In genomic region chr22:47133263-47133662, GRCh38 we compare ENCODE assay signal across 1 cellular context.
TF ChIP-seq lines count a peak whose summit lies in the region.

No MANE protein-coding gene starts in this region.

TF ChIP-seq in GM23338, 12 proteins besides CTCF, POLR2A, EP300 and RAD21 (continued from another document):
- no peak for TF ChIP-seq JUNB (IDR thresholded peaks at IDR 0.05; ENCODE audit: unreplicated experiment)
- TF ChIP-seq EZH2 (IDR thresholded peaks at IDR 0.05; ENCODE audit: low read depth, unreplicated experiment): no peak
- TF ChIP-seq, protein P1, sequence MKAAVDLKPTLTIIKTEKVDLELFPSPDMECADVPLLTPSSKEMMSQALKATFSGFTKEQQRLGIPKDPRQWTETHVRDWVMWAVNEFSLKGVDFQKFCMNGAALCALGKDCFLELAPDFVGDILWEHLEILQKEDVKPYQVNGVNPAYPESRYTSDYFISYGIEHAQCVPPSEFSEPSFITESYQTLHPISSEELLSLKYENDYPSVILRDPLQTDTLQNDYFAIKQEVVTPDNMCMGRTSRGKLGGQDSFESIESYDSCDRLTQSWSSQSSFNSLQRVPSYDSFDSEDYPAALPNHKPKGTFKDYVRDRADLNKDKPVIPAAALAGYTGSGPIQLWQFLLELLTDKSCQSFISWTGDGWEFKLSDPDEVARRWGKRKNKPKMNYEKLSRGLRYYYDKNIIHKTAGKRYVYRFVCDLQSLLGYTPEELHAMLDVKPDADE (IDR thresholded peaks at IDR 0.05): no peak
- no peak for TF ChIP-seq EZH2phosphoT487 (IDR thresholded peaks at IDR 0.05; ENCODE audit: unreplicated experiment)
- no peak for TF ChIP-seq POLR2AphosphoS5 (IDR thresholded peaks at IDR 0.05; ENCODE audit: low read depth)
- no peak for TF ChIP-seq STAT1 (IDR thresholded peaks at IDR 0.05; ENCODE audit: unreplicated experiment)
- no peak for TF ChIP-seq CREB1 (CRISPR knock-in tag; IDR thresholded peaks at IDR 0.05; ENCODE audit: low read depth)
- no peak for TF ChIP-seq ZNF331 (CRISPR knock-in tag; IDR thresholded peaks at IDR 0.05; ENCODE audit: low read depth)
- no peak for TF ChIP-seq NANOG (IDR thresholded peaks at IDR 0.05; ENCODE audit: borderline replicate concordance)
- TF ChIP-seq ZNF114 (CRISPR knock-in tag; IDR thresholded peaks at IDR 0.05): no peak
- TF ChIP-seq REST (IDR thresholded peaks at IDR 0.05; ENCODE audit: unreplicated experiment): no peak
TF ChIP-seq in GM23338: peak in this region for 0.
